ENCODE assay signal across 6 cellular contexts in the genomic region with DNA sequence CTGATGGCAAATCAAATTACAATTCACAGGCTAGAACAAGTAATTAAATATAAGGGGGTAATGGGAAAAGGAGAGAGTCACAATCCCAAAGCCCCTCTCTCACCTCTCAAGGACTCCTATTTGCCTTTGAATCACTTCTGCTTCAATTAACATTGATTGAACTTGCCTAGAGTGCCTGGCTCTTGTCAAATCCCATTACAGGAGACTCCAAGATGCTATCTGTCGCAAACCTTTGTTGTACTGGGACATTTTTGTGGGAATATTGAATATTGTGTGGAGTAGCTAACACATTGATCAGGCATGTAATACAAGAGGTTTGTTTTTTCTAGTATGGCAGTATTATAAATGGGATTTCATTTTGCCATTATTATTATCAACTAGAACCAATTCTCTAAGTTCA.
"Had no signal": no experiment of that assay in that cellular context is flagged by ENCODE, and none has a peak within 500 bp of the region (broad histone marks: within the 10 kb centered on the region; RNA-seq: fewer than 3 reads in every experiment).

No MANE protein-coding gene starts in this region.

- DNase-seq: GM23248, GOT3, H9, HCEC 1CT, KBM-7 had no signal

- H3K4me3 ChIP-seq: GM23248 had no signal

- FAIRE-seq: HepG2 had no signal
